24 cellular contexts compared by ENCODE assay signal in the genomic region with DNA sequence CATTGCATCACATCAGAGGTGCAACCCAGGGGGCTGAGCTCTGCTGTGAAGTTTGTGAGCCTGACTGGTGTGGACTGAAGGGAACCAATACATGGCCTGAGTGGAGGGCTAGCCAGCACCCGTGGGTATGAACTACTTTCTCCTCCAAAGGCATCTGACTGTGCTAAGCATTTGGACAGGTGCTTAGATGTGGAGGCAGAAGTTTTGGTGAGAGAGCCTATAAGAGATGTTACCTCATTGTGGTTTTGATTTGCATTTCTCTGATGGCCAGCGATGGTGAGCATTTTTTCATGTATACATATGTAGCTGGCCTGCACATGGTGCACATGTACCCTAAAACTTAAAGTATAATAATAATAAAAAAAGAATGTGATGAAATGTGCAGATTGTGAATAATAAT. TPM values are rescaled to one million over a fixed set of nuclear protein-coding genes. Genes with fewer than 3 reads are reported as not detected.
DNase-seq lines count a peak whose midpoint lies in the region; ATAC-seq, FAIRE-seq and TF ChIP-seq lines count a peak whose summit lies in the region.
"Had no signal": no experiment of that assay in that cellular context is flagged by ENCODE, and none has a peak within 500 bp of the region (broad histone marks: within the 10 kb centered on the region; RNA-seq: fewer than 3 reads in every experiment).

No MANE protein-coding gene starts in this region.

- H3K27ac ChIP-seq in MM.1S (ENCODE audit: low read length): no peak overlapping the region; the same call in 1 of the 2 replicates
- no peak overlapping the region for H3K27ac ChIP-seq in GM12878 (ENCODE audit: control insufficient read depth, insufficient read depth)
- no peak overlapping the region for H3K27ac ChIP-seq in spleen
- H3K27ac ChIP-seq in left ventricle myocardium inferior (replicated peaks): no peak overlapping the region

- peak; percentile 64 for DNase-seq in MM.1S
- no peak for DNase-seq in GM12878 (ENCODE audit: low read depth, low spot score)
- DNase-seq in spleen: peak; percentile 18
- no peak for DNase-seq in epidermal melanocyte (ENCODE audit: insufficient read length, low spot score)
- no peak for DNase-seq in left ventricle myocardium inferior
- no peak for DNase-seq in H54 (ENCODE audit: insufficient read length, low spot score)
- DNase-seq: ACHN; BE2C; C1 segment of cervical spinal cord; CD4-positive, CD25-positive, alpha-beta regulatory T cell; CD8-positive, alpha-beta memory T cell; COR-L47; DMS 273 treated with DMSO at 0.1 percent for 48 hours; DMS53; DND-41; EL; GOT3; H9 had no signal

- H3K79me2 ChIP-seq in MM.1S (ENCODE audit: low read length) (no peaks in the 10 kb centered on the region), GM12878 (ENCODE audit: control insufficient read depth, insufficient read depth, low read length) (no peaks in the 10 kb centered on the region)

- H4K20me1 ChIP-seq in MM.1S (ENCODE audit: insufficient read depth, low read length) (no peaks in the 10 kb centered on the region), GM12878 (ENCODE audit: control insufficient read depth, insufficient read depth) (no peaks in the 10 kb centered on the region)

- H2AFZ ChIP-seq in MM.1S (ENCODE audit: low read length) (no peak overlapping the region), GM12878 (ENCODE audit: control insufficient read depth, low read depth, low read length) (no peak overlapping the region)

- H3F3A ChIP-seq in MM.1S (ENCODE audit: insufficient read depth, low read length): 0 out of 2 replicates have a peak, but pooled peaks cover 2% of the 10 kb centered on the region

- ATAC-seq in GM19351 (IDR thresholded peaks at IDR 0.05; ENCODE audit: unreplicated experiment) (peak; percentile 74), GM12878 (peak; percentile 34; the same call in 1 of the 3 replicates), HG02588 (IDR thresholded peaks at IDR 0.05; ENCODE audit: unreplicated experiment) (no peak)

- H3K27me3 ChIP-seq in MM.1S (replicated peaks; ENCODE audit: insufficient read depth, low read length) (no peaks in the 10 kb centered on the region), GM12878 (replicated peaks in 1 of 2; ENCODE audit: control insufficient read depth in 2 of 2, insufficient read depth in 2 of 2, low read length in 1 of 2) (no peaks in the 10 kb centered on the region; a peak in 1 of 4 replicates), spleen (replicated peaks in 1 of 7) (peaks cover 0 to 27% (median 4%) of the 10 kb centered on the region in 7 donors), left ventricle myocardium inferior (ENCODE audit: low read depth) (peaks cover 36% of the 10 kb centered on the region)

- H3K36me3 ChIP-seq in MM.1S (replicated peaks; ENCODE audit: insufficient read depth, low read length) (no peaks in the 10 kb centered on the region), GM12878 (ENCODE audit: control insufficient read depth in 2 of 2, insufficient read depth in 2 of 2, low read length in 1 of 2) (no peaks in the 10 kb centered on the region), spleen (no peaks in the 10 kb centered on the region), left ventricle myocardium inferior (no peaks in the 10 kb centered on the region)
- H3K36me3 ChIP-seq: BE2C had no signal

- 0% methylated on average over 2 of the region's 2 CpGs for WGBS in GM12878 (ENCODE audit: insufficient coverage, insufficient replicate concordance, low lambda C conversion rate, missing lambda C conversion rate)
- WGBS in spleen, 5 donors: 59 to 80% (median 73%) methylated on average over 2 of the region's 2 CpGs

- in situ Hi-C loops in GM12878 (cut with MboI): no loop called here

- POLR2A ChIA-PET in GM12878 (lab: Charles Lee): no interaction called here

- H3K4me2 ChIP-seq in MM.1S (ENCODE audit: low read depth, low read length): peak overlapping the region; percentile 30; the same call in 1 of the 2 replicates
- H3K4me2 ChIP-seq in GM12878 (ENCODE audit: control insufficient read depth, insufficient read depth): no peak overlapping the region

- intact Hi-C loops in GM12878 (cut with micrococcal nuclease; ENCODE audit: unreplicated experiment) (no loop called here), spleen (cut with DNase I; ENCODE audit: low total_unique reads) (no loop called here), left ventricle myocardium inferior (cut with micrococcal nuclease) (no loop called here)

- SMC1A ChIA-PET in GM12878 (lab: Charles Lee; ENCODE audit: uncharacterized antibody, unreplicated experiment): no interaction called here

- no TSS peak for BruUV-seq in GM12878 (replicated peaks; lab: Mats Ljungman, UMichigan)

- RAD21 ChIA-PET in GM12878 (lab: Charles Lee; ENCODE audit: unreplicated experiment): no interaction called here

- H3K9me3 ChIP-seq in MM.1S (replicated peaks; ENCODE audit: insufficient read depth, low read length): no peaks in the 10 kb centered on the region
- no peaks in the 10 kb centered on the region for H3K9me3 ChIP-seq in GM12878 (replicated peaks; ENCODE audit: control insufficient read depth, insufficient read depth, low read length)
- no peaks in the 10 kb centered on the region for H3K9me3 ChIP-seq in spleen
- H3K9me3 ChIP-seq in left ventricle myocardium inferior (replicated peaks): no peaks in the 10 kb centered on the region
- H3K9me3 ChIP-seq: BE2C had no signal

- TF ChIP-seq CTCF in MM.1S (IDR thresholded peaks at IDR 0.05; ENCODE audit: low read length) (no peak), GM12878 (IDR thresholded peaks at IDR 0.05 in 2 of 3, conservative IDR thresholded peaks at IDR 0.05 in 1 of 3; ENCODE audit: control insufficient read depth in 2 of 3, extremely low read depth in 1 of 3, insufficient read depth in 1 of 3, low read depth in 3 of 3, low read length in 3 of 3) (no peak), spleen (IDR thresholded peaks at IDR 0.05 in 8 of 11, conservative IDR thresholded peaks at IDR 0.05 in 3 of 11) (no peak), left ventricle myocardium inferior (IDR thresholded peaks at IDR 0.05; ENCODE audit: borderline replicate concordance) (no peak)

- FAIRE-seq in GM12878 (lab: Jason Lieb, UNC) (peak; percentile 65), H54 (lab: Jason Lieb, UNC) (no peak)
- FAIRE-seq: A204.1, GM12891 had no signal

- no peak overlapping the region for H3K9ac ChIP-seq in MM.1S (ENCODE audit: low read length)
- no peak overlapping the region for H3K9ac ChIP-seq in GM12878 (ENCODE audit: control insufficient read depth, insufficient read depth, low read length)

- CTCF ChIA-PET in GM12878 (lab: Yijun Ruan, JAX): interaction anchor here (0.6 kb wide), 1 partner anchor 63 kb away, joined by 3 read pairs; no protein-coding TSS in a partner anchor

- TF ChIP-seq EP300 in GM12878 (IDR thresholded peaks at IDR 0.05; ENCODE audit: borderline replicate concordance in 1 of 2, control insufficient read depth in 1 of 2, low read depth in 2 of 2, low read length in 2 of 2): no peak

- H3K4me1 ChIP-seq in MM.1S (ENCODE audit: low read length) (peaks cover 7% of the 10 kb centered on the region), GM12878 (ENCODE audit: control insufficient read depth, insufficient read depth, low read length) (no peaks in the 10 kb centered on the region), spleen (no peaks in the 10 kb centered on the region), left ventricle myocardium inferior (no peaks in the 10 kb centered on the region)
- H3K4me1 ChIP-seq: BE2C had no signal

- H3K4me3 ChIP-seq in MM.1S (ENCODE audit: low read length): no peak overlapping the region
- no peak overlapping the region for H3K4me3 ChIP-seq in GM12878
- no peak overlapping the region for H3K4me3 ChIP-seq in spleen
- H3K4me3 ChIP-seq in left ventricle myocardium inferior: no peak overlapping the region

- H3K9me2 ChIP-seq in MM.1S (replicated peaks; ENCODE audit: insufficient read depth, low read length): no peaks in the 10 kb centered on the region

- no peak for TF ChIP-seq POLR2A in GM12878 (IDR thresholded peaks at IDR 0.05; ENCODE audit: low read depth, low read length)
- TF ChIP-seq POLR2A in spleen (IDR thresholded peaks at IDR 0.05): no peak
- TF ChIP-seq POLR2A in H54 (IDR thresholded peaks at IDR 0.05; ENCODE audit: low read depth, low read length): no peak

- TF ChIP-seq RAD21 in GM12878 (IDR thresholded peaks at IDR 0.05; ENCODE audit: insufficient read depth, low read depth, low read length): no peak

TF ChIP-seq in GM12878, 131 proteins besides CTCF, POLR2A, EP300 and RAD21 (continues in another document):
- no peak for TF ChIP-seq ATF7 (IDR thresholded peaks at IDR 0.05; ENCODE audit: low read depth)

RNA-seq across cellular contexts. Expression of a gene that starts 46.9 kb away (rescaled TPM):
- total RNA-seq in GM12878 (2013; cell fraction: nucleolus; rRNA removed): not detected in 2 replicates
- total RNA-seq in GM12878 (2014; rRNA removed) (not detected in 2 replicates), GM12878 (2014; rRNA removed; fragmentation: Illumina TruSeq; extraction: Trizol) (not detected in 2 replicates), GM12878 (2021) (not detected in 2 replicates), spleen (under 1 TPM in 3 of 7 donors, not detected in 4; 0.54 to 0.66 (median 0.54) TPM), left ventricle myocardium inferior (not detected)
- 0.93 TPM for polyA plus RNA-seq in GM12878 (2011; ENCODE audit: low read depth)
- polyA plus RNA-seq in GM12878 (2011; rRNA removed) (0.30 and 0.35 TPM in 2 replicates), GM12878 (2014; fragmentation: Illumina TruSeq; extraction: Trizol) (not detected in 2 replicates), GM12878 (2014; fragmentation: Nextera tagmentation; extraction: Ambion mirVana) (under 1 TPM in 1 of 2 experiments, not detected in 1; 0.14 TPM), GM12878 (2014; rRNA removed) (0.18 and 0.22 TPM in 2 replicates), GM12878 (2016; fragmentation: Nextera tagmentation; extraction: Ambion mirVana) (not detected), spleen (1 to 10 TPM in 2 of 3 donors, under 1 TPM in 1; 0.74 to 1.7 (median 1.1) TPM)
- 0.28 and 0.36 TPM in 2 replicates for polyA plus RNA-seq in GM12878 (2011; cell fraction: cytosol; rRNA removed)
- 1.3 and 2.2 TPM in 2 replicates for polyA plus RNA-seq in GM12878 (2011; cell fraction: nucleus; rRNA removed)
- polyA plus RNA-seq in GM12878 (2012): 0.42 and 0.79 TPM in 2 replicates
- not detected in 2 replicates for polyA minus RNA-seq in GM12878 (2011; rRNA and poly(A)+ RNA removed)
- not detected in 2 replicates for polyA minus RNA-seq in GM12878 (2011; cell fraction: cytosol; rRNA and poly(A)+ RNA removed)
- polyA minus RNA-seq in GM12878 (2011; cell fraction: nucleus; rRNA and poly(A)+ RNA removed): not detected in 2 replicates
- total RNA-seq: CD4-positive, CD25-positive, alpha-beta regulatory T cell; CD8-positive, alpha-beta memory T cell; G401; HT-29 had no signal
- polyA plus RNA-seq: CD4-positive, CD25-positive, alpha-beta regulatory T cell; CD8-positive, alpha-beta memory T cell had no signal

Comparison
In these comparisons a context has a peak if more than half of its experiments do, and no peak if none do; other contexts are left out.
1. DNase-seq: peak in MM.1S (single experiment) and spleen (single experiment); none in GM12878 (single experiment), epidermal melanocyte (single experiment), left ventricle myocardium inferior (single experiment) and H54 (single experiment).